8 cellular contexts compared by ENCODE assay signal in genomic region chr13:94515911-94516310, GRCh38. TPM values are rescaled to one million over a fixed set of nuclear protein-coding genes. Genes with fewer than 3 reads are reported as not detected.
"Had no signal": no experiment of that assay in that cellular context is flagged by ENCODE, and none has a peak within 500 bp of the region (broad histone marks: within the 10 kb centered on the region; RNA-seq: fewer than 3 reads in every experiment).

No MANE protein-coding gene starts in this region.

- DNase-seq: GDM1, GF-D8 had no signal

- ATAC-seq: GM12878 had no signal

- FAIRE-seq: G401.6, GM12878, GM12891, GM12892, GM18507, GM19239 had no signal

- H3K4me3 ChIP-seq: GM12878 had no signal

RNA-seq across cellular contexts. Expression of gene DCT, which starts 36.4 kb away (rescaled TPM):
- total RNA-seq: GM12878 had no signal
